16 cellular contexts compared by ENCODE assay signal in the genomic region with DNA sequence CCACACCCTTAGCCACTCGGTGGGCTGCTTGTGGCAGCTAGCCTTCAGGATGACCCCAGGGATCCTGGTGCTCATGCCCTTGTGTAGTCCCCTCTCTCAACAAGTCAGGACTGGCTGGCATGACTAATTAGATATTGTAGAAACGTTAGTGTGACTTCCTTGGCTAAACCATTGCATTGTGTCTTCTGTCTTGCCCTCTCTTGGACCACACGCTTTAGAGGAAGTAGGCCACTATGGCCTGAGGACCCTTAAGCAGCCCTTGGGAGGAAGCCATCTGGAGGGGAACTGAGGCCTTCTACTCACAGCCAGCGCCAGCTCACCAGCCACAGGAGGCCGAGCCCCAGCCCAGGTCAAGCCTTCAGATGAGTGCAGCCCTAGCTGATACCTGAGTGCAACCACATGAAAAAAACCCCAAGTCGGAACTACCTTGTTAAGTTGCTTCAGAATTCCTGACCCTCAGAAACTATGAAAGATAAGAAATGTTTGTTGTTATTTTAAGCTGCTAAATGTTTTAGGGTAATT. TPM values are rescaled to one million over a fixed set of nuclear protein-coding genes. Genes with fewer than 3 reads are reported as not detected.
"Had no signal": no experiment of that assay in that cellular context is flagged by ENCODE, and none has a peak within 500 bp of the region (broad histone marks: within the 10 kb centered on the region; RNA-seq: fewer than 3 reads in every experiment).

No MANE protein-coding gene starts in this region.

- DNase-seq: activated CD4-positive, alpha-beta T cell treated with anti-CD3 and anti-CD28 coated beads, Interleukin-2, amount 10 ng/mL, durations not matched to agents 7 days and 5 days; activated effector memory CD4-positive, alpha-beta T cell treated with anti-CD3 and anti-CD28 coated beads, Interleukin-2, amount 50 U/mL, for 16 hours; activated naive CD4-positive, alpha-beta T cell treated with anti-CD3 and anti-CD28 coated beads, Interleukin-2, amount 50 U/mL, for 16 hours; activated T-cell treated with anti-CD3 and anti-CD28 coated beads, Interleukin-2, amount 50 U/mL, for 72 hours; brain microvascular endothelial cell; cerebellar nuclear complex; cortex of kidney; effector CD4-positive, alpha-beta T cell; kidney; stimulated activated naive CD8-positive, alpha-beta T cell treated with anti-CD3 and anti-CD28 coated beads, Interleukin-15, Interleukin-2, amounts not matched to agents 100 U/mL and 50 U/mL, for 24 hours; trophoblast cell had no signal

- H3K27ac ChIP-seq: brain microvascular endothelial cell, suprapubic skin had no signal

- FAIRE-seq: frontal cortex, kidney had no signal

- ATAC-seq: activated CD4-positive, CD25-positive, alpha-beta regulatory T cell treated with anti-CD3 and anti-CD28 coated beads, Interleukin-2, amount 50 U/mL, for 24 hours; activated T-cell treated with anti-CD3 and anti-CD28 coated beads, Interleukin-2, amount 50 U/mL, for 72 hours; stimulated activated naive CD8-positive, alpha-beta T cell treated with anti-CD3 and anti-CD28 coated beads, Interleukin-15, Interleukin-2, amounts not matched to agents 100 U/mL and 50 U/mL, for 24 hours had no signal

- H3K4me3 ChIP-seq: suprapubic skin had no signal

- H3K36me3 ChIP-seq: brain microvascular endothelial cell, suprapubic skin had no signal

- H3K27me3 ChIP-seq: brain microvascular endothelial cell, suprapubic skin had no signal

- H3K9me3 ChIP-seq: suprapubic skin had no signal

RNA-seq across cellular contexts. Expression of a gene that starts 10.1 kb away (rescaled TPM):
- total RNA-seq: activated CD4-positive, alpha-beta T cell treated with anti-CD3 and anti-CD28 coated beads, Interleukin-2, amount 10 ng/mL, durations not matched to agents 7 days and 5 days; activated CD8-positive, alpha-beta memory T cell treated with anti-CD3 and anti-CD28 coated beads for 36 hours; activated T-cell treated with anti-CD3 and anti-CD28 coated beads, Interleukin-2, amount 50 U/mL, for 72 hours; frontal cortex; lung microvascular endothelial cell had no signal
